Comparison of ENCODE assay signal across 1 cellular context in the genomic region with DNA sequence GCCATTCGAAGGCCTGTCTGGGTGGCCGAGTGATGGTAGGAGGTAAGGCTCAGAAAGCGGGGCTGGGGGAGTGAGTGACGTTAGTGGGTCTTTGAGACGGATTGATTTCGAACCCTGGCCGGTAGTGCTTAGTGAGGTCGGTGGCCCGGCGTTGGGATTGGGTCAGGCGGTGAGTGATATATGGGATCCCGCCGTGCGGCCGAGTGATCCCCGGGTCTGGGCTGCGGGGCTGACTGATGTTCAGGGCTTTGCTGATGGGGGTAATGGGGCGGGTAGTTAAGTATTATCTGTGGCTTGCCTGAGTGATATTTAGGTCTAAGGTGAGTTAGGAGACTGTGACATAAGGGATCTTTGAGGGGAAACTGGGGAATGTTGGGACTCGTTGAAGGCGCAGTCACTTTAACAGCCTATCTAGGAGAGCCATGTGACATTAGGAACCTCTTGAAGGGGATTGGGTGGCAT.
TF ChIP-seq lines count a peak whose summit lies in the region.

No MANE protein-coding gene starts in this region.

TF ChIP-seq in H1, 55 proteins besides CTCF, POLR2A, EP300 and RAD21:
- no peak for TF ChIP-seq NRF1 (IDR thresholded peaks at IDR 0.05; ENCODE audit: low read depth, low read length)
- TF ChIP-seq EGR1 (IDR thresholded peaks at IDR 0.05; ENCODE audit: borderline replicate concordance, low read depth, low read length): no peak
- no peak for TF ChIP-seq SIRT6 (IDR thresholded peaks at IDR 0.05; ENCODE audit: low read length)
- no peak for TF ChIP-seq SRF (IDR thresholded peaks at IDR 0.05; ENCODE audit: low read depth, low read length)
- no peak for TF ChIP-seq EZH2 (IDR thresholded peaks at IDR 0.05; ENCODE audit: low read depth, low read length, severe bottlenecking)
- TF ChIP-seq TBP (IDR thresholded peaks at IDR 0.05; ENCODE audit: low read depth, low read length): no peak
